ENCODE assay signal across 2 cellular contexts in the genomic region with DNA sequence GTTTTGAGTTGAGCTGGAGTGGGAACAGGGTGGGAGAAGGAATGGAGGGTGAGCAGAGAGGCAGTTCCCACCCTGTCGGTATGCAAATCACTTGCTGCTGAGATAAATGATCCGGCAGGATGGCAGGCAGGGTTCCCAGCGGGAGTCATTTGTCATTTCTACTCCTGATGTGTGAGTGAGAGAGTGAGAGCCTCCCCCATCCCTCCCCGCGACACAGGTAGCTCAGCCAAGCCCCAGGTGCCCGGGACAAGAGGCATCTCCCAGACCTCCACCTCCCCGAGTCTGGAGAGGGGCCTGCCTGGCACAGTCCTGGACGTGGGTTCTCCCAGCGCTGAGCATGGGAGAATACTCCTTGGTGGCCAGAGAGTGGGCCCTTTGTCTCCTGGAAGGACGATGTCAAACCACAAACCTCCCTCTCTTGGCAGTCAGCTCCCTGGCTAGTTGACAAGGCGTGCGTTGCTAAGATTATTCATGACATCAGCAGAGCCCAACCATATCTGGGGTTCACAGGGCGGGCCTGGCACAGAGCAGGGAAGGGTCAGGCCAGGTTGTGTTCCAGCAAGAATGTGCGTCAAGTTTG.
TF ChIP-seq lines count a peak whose summit lies in the region.

No MANE protein-coding gene starts in this region.

TF ChIP-seq in IMR-90, 13 proteins besides CTCF, POLR2A, EP300 and RAD21:
- TF ChIP-seq ELK1 (IDR thresholded peaks at IDR 0.05; ENCODE audit: borderline replicate concordance, low read depth, low read length) (no peak), RCOR1 (IDR thresholded peaks at IDR 0.05; ENCODE audit: insufficient replicate concordance, low read length) (no peak), MXI1 (IDR thresholded peaks at IDR 0.05; ENCODE audit: borderline replicate concordance, low read depth, low read length) (no peak), RFX5 (IDR thresholded peaks at IDR 0.05; ENCODE audit: low read depth, low read length) (no peak), CHD1 (IDR thresholded peaks at IDR 0.05; ENCODE audit: low read depth, low read length) (no peak)

TF ChIP-seq in K562, 482 proteins besides CTCF, POLR2A, EP300 and RAD21:
- TF ChIP-seq, protein P1, sequence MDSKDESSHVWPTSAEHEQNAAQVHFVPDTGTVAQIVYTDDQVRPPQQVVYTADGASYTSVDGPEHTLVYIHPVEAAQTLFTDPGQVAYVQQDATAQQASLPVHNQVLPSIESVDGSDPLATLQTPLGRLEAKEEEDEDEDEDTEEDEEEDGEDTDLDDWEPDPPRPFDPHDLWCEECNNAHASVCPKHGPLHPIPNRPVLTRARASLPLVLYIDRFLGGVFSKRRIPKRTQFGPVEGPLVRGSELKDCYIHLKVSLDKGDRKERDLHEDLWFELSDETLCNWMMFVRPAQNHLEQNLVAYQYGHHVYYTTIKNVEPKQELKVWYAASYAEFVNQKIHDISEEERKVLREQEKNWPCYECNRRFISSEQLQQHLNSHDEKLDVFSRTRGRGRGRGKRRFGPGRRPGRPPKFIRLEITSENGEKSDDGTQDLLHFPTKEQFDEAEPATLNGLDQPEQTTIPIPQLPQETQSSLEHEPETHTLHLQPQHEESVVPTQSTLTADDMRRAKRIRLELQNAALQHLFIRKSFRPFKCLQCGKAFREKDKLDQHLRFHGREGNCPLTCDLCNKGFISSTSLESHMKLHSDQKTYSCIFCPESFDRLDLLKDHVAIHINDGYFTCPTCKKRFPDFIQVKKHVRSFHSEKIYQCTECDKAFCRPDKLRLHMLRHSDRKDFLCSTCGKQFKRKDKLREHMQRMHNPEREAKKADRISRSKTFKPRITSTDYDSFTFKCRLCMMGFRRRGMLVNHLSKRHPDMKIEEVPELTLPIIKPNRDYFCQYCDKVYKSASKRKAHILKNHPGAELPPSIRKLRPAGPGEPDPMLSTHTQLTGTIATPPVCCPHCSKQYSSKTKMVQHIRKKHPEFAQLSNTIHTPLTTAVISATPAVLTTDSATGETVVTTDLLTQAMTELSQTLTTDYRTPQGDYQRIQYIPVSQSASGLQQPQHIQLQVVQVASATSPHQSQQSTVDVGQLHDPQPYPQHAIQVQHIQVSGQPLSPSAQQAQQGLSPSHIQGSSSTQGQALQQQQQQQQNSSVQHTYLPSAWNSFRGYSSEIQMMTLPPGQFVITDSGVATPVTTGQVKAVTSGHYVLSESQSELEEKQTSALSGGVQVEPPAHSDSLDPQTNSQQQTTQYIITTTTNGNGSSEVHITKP (IDR thresholded peaks at IDR 0.05; ENCODE audit: partially characterized antibody), result peak; percentile 29
- TF ChIP-seq NCOA6 (IDR thresholded peaks at IDR 0.05) (no peak), TAL1 (IDR thresholded peaks at IDR 0.05) (peak; percentile 35; the same call in 1 of the 2 replicates), YBX1 (IDR thresholded peaks at IDR 0.05) (no peak), CBFA2T3 (IDR thresholded peaks at IDR 0.05) (peak; percentile 47), KDM4B (IDR thresholded peaks at IDR 0.05; ENCODE audit: borderline replicate concordance in 2 of 2, low read depth in 1 of 2) (no peak), SOX6 (IDR thresholded peaks at IDR 0.05) (no peak), CBFA2T2 (conservative IDR thresholded peaks at IDR 0.05) (peak; percentile 19; the same call in 1 of the 2 replicates), RNF2 (IDR thresholded peaks at IDR 0.05) (no peak), TCF3 (CRISPR knock-in tag; IDR thresholded peaks at IDR 0.05) (peak; percentile 36; the same call in 1 of the 2 replicates), TEAD4 (IDR thresholded peaks at IDR 0.05; ENCODE audit: low read length) (0 out of 2 replicates have a peak, but pooled peaks have one; percentile 12), TEAD4 (CRISPR knock-in tag; IDR thresholded peaks at IDR 0.05; ENCODE audit: borderline replicate concordance) (no peak), CREM (IDR thresholded peaks at IDR 0.05; ENCODE audit: low read depth) (peak; percentile 48; the same call in 1 of the 2 replicates), RFX7 (CRISPR knock-in tag; IDR thresholded peaks at IDR 0.05) (no peak)
